8 cellular contexts compared by ENCODE assay signal in the genomic region with DNA sequence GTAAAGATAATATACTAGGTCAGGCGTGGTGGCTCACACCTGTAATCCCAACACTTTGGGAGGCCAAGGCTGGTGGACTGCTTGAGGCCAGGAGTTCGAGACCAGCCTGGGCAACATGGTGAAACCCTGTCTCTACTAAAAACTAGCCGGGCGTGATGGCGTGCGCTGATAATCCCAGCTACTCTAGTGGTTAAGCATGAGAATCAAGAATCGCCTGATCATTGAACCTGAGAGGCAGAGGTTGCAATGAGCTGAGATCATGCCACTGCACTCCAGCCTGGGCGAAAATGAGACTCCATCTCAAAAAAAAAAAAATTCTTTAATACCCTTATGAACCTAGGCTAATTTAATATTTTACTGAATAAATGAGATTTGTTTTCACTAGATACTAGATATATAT.
DNase-seq lines count a peak whose midpoint lies in the region; ATAC-seq and TF ChIP-seq lines count a peak whose summit lies in the region.
"Not testable (repeated sequence)": the region's sequence is repeated elsewhere in the genome, so short reads cannot be mapped to it uniquely, and the experiment has no call there.

No MANE protein-coding gene starts in this region.

- ATAC-seq in GM18873 (IDR thresholded peaks at IDR 0.05; ENCODE audit: low FRiP score, unreplicated experiment) (peak; percentile 50), GM19455 (IDR thresholded peaks at IDR 0.05; ENCODE audit: unreplicated experiment) (peak; percentile 80), GM21723 (IDR thresholded peaks at IDR 0.05; ENCODE audit: unreplicated experiment) (peak; percentile 76), HG02938 (IDR thresholded peaks at IDR 0.05; ENCODE audit: unreplicated experiment) (peak; percentile 70), HG03159 (IDR thresholded peaks at IDR 0.05; ENCODE audit: unreplicated experiment) (peak; percentile 80), HG03558 (IDR thresholded peaks at IDR 0.05; ENCODE audit: extremely low read depth, unreplicated experiment) (peak; percentile 39)
- peak; percentile 78 for ATAC-seq in stimulated activated memory B cell treated with anti-CD40 and anti-IgM and Interleukin-4, amounts not matched to agents 10 μg/mL and 1 μg/mL and 100 μg/mL, for 72 hours

- peaks cover 26% of the 10 kb centered on the region for H3K36me3 Mint-ChIP-seq in stimulated activated memory B cell treated with anti-CD40 and anti-IgM and Interleukin-4, amounts not matched to agents 10 μg/mL and 1 μg/mL and 100 μg/mL, for 72 hours

- not testable (repeated sequence) for H3K9me3 Mint-ChIP-seq in stimulated activated memory B cell treated with anti-CD40 and anti-IgM and Interleukin-4, amounts not matched to agents 10 μg/mL and 1 μg/mL and 100 μg/mL, for 72 hours

- not testable (repeated sequence) for TF ChIP-seq CTCF in GM13977 (IDR thresholded peaks at IDR 0.05; ENCODE audit: extremely low read depth, insufficient read depth, missing control alignments)

- in situ Hi-C loops in GM13977 (cut with MboI; ENCODE audit: low pct_unique_long_range_greater_than_20kb, low sequenced_read_pairs, unreplicated experiment): not testable (repeated sequence)

- not testable (repeated sequence) for H3K4me3 Mint-ChIP-seq in stimulated activated memory B cell treated with anti-CD40 and anti-IgM and Interleukin-4, amounts not matched to agents 10 μg/mL and 1 μg/mL and 100 μg/mL, for 72 hours

- peak; percentile 22 for DNase-seq in GM13977 (ENCODE audit: low spot score)

- peak overlapping the region; percentile 54 for H3K27ac Mint-ChIP-seq in stimulated activated memory B cell treated with anti-CD40 and anti-IgM and Interleukin-4, amounts not matched to agents 10 μg/mL and 1 μg/mL and 100 μg/mL, for 72 hours

- H3K27me3 Mint-ChIP-seq in stimulated activated memory B cell treated with anti-CD40 and anti-IgM and Interleukin-4, amounts not matched to agents 10 μg/mL and 1 μg/mL and 100 μg/mL, for 72 hours: not testable (repeated sequence)

- H3K4me1 Mint-ChIP-seq in stimulated activated memory B cell treated with anti-CD40 and anti-IgM and Interleukin-4, amounts not matched to agents 10 μg/mL and 1 μg/mL and 100 μg/mL, for 72 hours: peaks cover 16% of the 10 kb centered on the region

Comparison
In these comparisons a context has a peak if more than half of its experiments do, and no peak if none do; other contexts are left out.
1. Peak in every context shown above with its lines: DNase-seq and ATAC-seq.